8 cellular contexts compared by ENCODE assay signal in the genomic region with DNA sequence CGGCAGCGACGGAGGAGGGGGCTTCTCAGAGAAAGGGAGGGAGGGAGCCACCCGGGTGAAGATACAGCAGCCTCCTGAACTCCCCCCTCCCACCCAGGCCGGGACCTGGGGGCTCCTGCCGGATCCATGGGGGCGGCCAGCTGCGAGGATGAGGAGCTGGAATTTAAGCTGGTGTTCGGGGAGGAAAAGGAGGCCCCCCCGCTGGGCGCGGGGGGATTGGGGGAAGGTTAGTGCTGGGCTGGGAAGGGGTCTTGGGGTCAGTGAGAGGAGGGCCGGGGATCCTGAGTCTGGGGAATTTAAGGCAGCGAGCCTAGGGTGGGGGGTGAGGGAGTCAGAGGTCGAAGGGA. TPM values are rescaled to one million over a fixed set of nuclear protein-coding genes. Genes with fewer than 3 reads are reported as not detected.
A peak's percentile ranks its signal among the peaks of the same experiment; 100 is the strongest.
DNase-seq lines count a peak whose midpoint lies in the region; ATAC-seq and TF ChIP-seq lines count a peak whose summit lies in the region.

No MANE protein-coding gene starts in this region.

- H3K4me3 ChIP-seq in iPS DF 6.9 (ENCODE audit: low read length) (peak overlapping the region; percentile 50; the same call in 1 of the 2 replicates), smooth muscle cell (peak overlapping the region; percentile 99)

- H3K18ac ChIP-seq in H9 (ENCODE audit: insufficient read length, low read depth, low read length) = peak overlapping the region; percentile 12

- no peak overlapping the region for H3K14ac ChIP-seq in H9 (ENCODE audit: insufficient read depth, low read length)

- no peak overlapping the region for H2BK120ac ChIP-seq in H9 (ENCODE audit: low read depth, low read length, poor library complexity, severe bottlenecking)

- POLR2A ChIA-PET in WTC11 (lab: Charles Lee) = interaction anchor here (0.6 to 1.4 kb wide), 6 partner anchors 9 to 97 kb away, joined by 3 to 8 read pairs (median 6); a partner anchor contains a TSS

- peaks cover 11% of the 10 kb centered on the region for H3F3A ChIP-seq in smooth muscle cell (ENCODE audit: low read depth)

- H3K27ac ChIP-seq in H9 (ENCODE audit: insufficient read length, low read depth, low read length) = no peak overlapping the region
- no peak overlapping the region for H3K27ac ChIP-seq in iPS DF 6.9 (ENCODE audit: low read length)
- peak overlapping the region; percentile 97 for H3K27ac ChIP-seq in smooth muscle cell (ENCODE audit: low read depth)

- H3K9me3 Mint-ChIP-seq in H9 (no peaks in the 10 kb centered on the region), WTC11 (no peaks in the 10 kb centered on the region)

- no peak overlapping the region for H2BK5ac ChIP-seq in H9 (ENCODE audit: insufficient read length, low read length)

- H3K4me2 ChIP-seq in H9 (ENCODE audit: insufficient read depth, insufficient read length, low read length) = peak overlapping the region; percentile 69
- H3K4me2 ChIP-seq in smooth muscle cell = peak overlapping the region; percentile 100

- peaks cover 19% of the 10 kb centered on the region for H3K23me2 ChIP-seq in H9 (ENCODE audit: insufficient read length, low read depth, low read length, poor library complexity, severe bottlenecking)

- H4K91ac ChIP-seq in H9 (ENCODE audit: insufficient read length, low read depth, low read length) = no peak overlapping the region

- H3K56ac ChIP-seq in H9 (ENCODE audit: insufficient read length, low read depth, low read length) = no peak overlapping the region

- H3K79me2 ChIP-seq in H9 (ENCODE audit: insufficient read depth, low read length) (no peaks in the 10 kb centered on the region), smooth muscle cell (ENCODE audit: low read depth) (peaks cover 4% of the 10 kb centered on the region)

- no peak overlapping the region for H2BK12ac ChIP-seq in H9 (ENCODE audit: insufficient read length, low read depth, low read length)

- peak; percentile 0; the same call in 1 of the 2 replicates for ATAC-seq in WTC11
- ATAC-seq in GM21515 (IDR thresholded peaks at IDR 0.05; ENCODE audit: unreplicated experiment) = no peak
- ATAC-seq in GM21526 (IDR thresholded peaks at IDR 0.05; ENCODE audit: low FRiP score, unreplicated experiment) = no peak

- H3K36me3 ChIP-seq in iPS DF 6.9 (ENCODE audit: control insufficient read depth, insufficient read depth, low read length) (0 out of 2 replicates have a peak, but pooled peaks cover 2% of the 10 kb centered on the region), smooth muscle cell (ENCODE audit: low read depth) (no peaks in the 10 kb centered on the region)

- no peak for TF ChIP-seq CTCF in H9 (conservative IDR thresholded peaks at IDR 0.05)
- TF ChIP-seq CTCF in WTC11 (IDR thresholded peaks at IDR 0.05) = no peak
- TF ChIP-seq CTCF in smooth muscle cell (IDR thresholded peaks at IDR 0.05; ENCODE audit: borderline replicate concordance, insufficient read depth, poor library complexity, severe bottlenecking) = no peak

- H4K20me1 ChIP-seq in H9 (ENCODE audit: control insufficient read depth, insufficient read depth, insufficient read length) (no peaks in the 10 kb centered on the region), smooth muscle cell (ENCODE audit: low read depth) (peaks cover 29% of the 10 kb centered on the region)

- no peak overlapping the region for H4K5ac ChIP-seq in H9 (ENCODE audit: insufficient read length, low read depth, low read length)

- H3K9ac ChIP-seq in H9 (ENCODE audit: extremely low read depth, insufficient read length, low read length) (no peak overlapping the region), smooth muscle cell (ENCODE audit: low read depth) (peak overlapping the region; percentile 100)

- H3K79me1 ChIP-seq in H9 (ENCODE audit: insufficient read depth, low read depth, low read length, poor library complexity, severe bottlenecking) = no peaks in the 10 kb centered on the region

- H3K23ac ChIP-seq in H9 (ENCODE audit: insufficient read length, low read depth, low read length) = no peak overlapping the region

- no peak overlapping the region for H2BK15ac ChIP-seq in H9 (ENCODE audit: low read depth, low read length)

- peaks cover 16 to 17% of the 10 kb centered on the region in 2 experiments for H3K4me1 Mint-ChIP-seq in H9
- peaks cover 15% of the 10 kb centered on the region for H3K4me1 Mint-ChIP-seq in WTC11

- H3T11ph ChIP-seq in H9 (ENCODE audit: low read length) = no peak overlapping the region

- H3K27me3 ChIP-seq in H9 (ENCODE audit: insufficient read depth, low read length) (no peaks in the 10 kb centered on the region), iPS DF 6.9 (ENCODE audit: control insufficient read depth, insufficient read depth, low read length) (no peaks in the 10 kb centered on the region), smooth muscle cell (ENCODE audit: low read depth) (no peaks in the 10 kb centered on the region)

- DNase-seq in H9 = peak; percentile 57
- DNase-seq in WTC11 (ENCODE audit: low spot score) = no peak
- DNase-seq in iPS DF 6.9 (ENCODE audit: low read depth, low spot score) = no peak
- peak; percentile 69 for DNase-seq in smooth muscle cell (lab: John Stamatoyannopoulos, UW; ENCODE audit: unreplicated experiment)
- no peak for DNase-seq in NCI-H1092 treated with DMSO at 0.1 percent for 48 hours (lab: John Stamatoyannopoulos, UW)
- no peak for DNase-seq in activated CD4-positive, alpha-beta T cell treated with anti-CD3 and anti-CD28 coated beads, Interleukin-2, amount 50 U/mL, for 48 hours

- peak overlapping the region; percentile 57 to 94 (median 80); a peak in 3 of 7 replicates for H3K27ac Mint-ChIP-seq in H9
- no peak overlapping the region; the same call in 1 of the 2 replicates for H3K27ac Mint-ChIP-seq in WTC11

- no CpG with 5 or more reads among the region's 15 CpGs for WGBS in H9 (ENCODE audit: extremely low coverage, insufficient read length, low lambda C conversion rate)
- WGBS in iPS DF 6.9 (ENCODE audit: insufficient coverage, insufficient read length) = no CpG with 5 or more reads among the region's 15 CpGs
- 4% methylated on average over 8 of the region's 15 CpGs for WGBS in smooth muscle cell (ENCODE audit: low lambda C conversion rate)

- H3K9me3 ChIP-seq in H9 (ENCODE audit: control insufficient read depth, low read depth, low read length) (no peaks in the 10 kb centered on the region), iPS DF 6.9 (ENCODE audit: control insufficient read depth, insufficient read depth, low read length) (no peaks in the 10 kb centered on the region), smooth muscle cell (replicated peaks; ENCODE audit: low read depth) (no peaks in the 10 kb centered on the region)

- H3K36me3 Mint-ChIP-seq in H9 (ENCODE audit: insufficient read depth in 1 of 3, low read depth in 3 of 3) = peaks cover 0 to 20% (median 11%) of the 10 kb centered on the region in 3 experiments; a peak in 6 of 7 replicates
- H3K36me3 Mint-ChIP-seq in WTC11 = no peaks in the 10 kb centered on the region

- H4K8ac ChIP-seq in H9 (replicated peaks; ENCODE audit: insufficient read length, low read depth, low read length) = no peak overlapping the region

- no peak overlapping the region for H2BK20ac ChIP-seq in H9 (ENCODE audit: low read depth, low read length, poor library complexity, severe bottlenecking)

- H3K4me1 ChIP-seq in H9 (ENCODE audit: insufficient read depth, low read length) (no peaks in the 10 kb centered on the region; the same call in 1 of the 2 replicates), iPS DF 6.9 (ENCODE audit: control insufficient read depth, insufficient read depth, low read length) (peaks cover 2% of the 10 kb centered on the region; the same call in 1 of the 2 replicates), smooth muscle cell (ENCODE audit: low read depth) (peaks cover 18% of the 10 kb centered on the region)

- CTCF ChIA-PET in WTC11 (lab: Charles Lee) = interaction anchor here (0.9 to 2.2 kb wide), 9 partner anchors 9 to 253 kb away, joined by 3 to 24 read pairs (median 3); a partner anchor contains a TSS

- H3K4me3 Mint-ChIP-seq in H9 = peak overlapping the region; percentile 77 to 93
- peak overlapping the region; percentile 90 for H3K4me3 Mint-ChIP-seq in WTC11

- H3K27me3 Mint-ChIP-seq in H9 (ENCODE audit: low read depth) (peaks cover 16% of the 10 kb centered on the region), WTC11 (ENCODE audit: low read depth) (peaks cover 5% of the 10 kb centered on the region)

- H2AK5ac ChIP-seq in H9 (ENCODE audit: insufficient read length, low read length) = no peak overlapping the region

- H2AFZ ChIP-seq in H9 (ENCODE audit: low read length) (no peak overlapping the region), smooth muscle cell (ENCODE audit: low read depth) (peak overlapping the region; percentile 86)

- H3K4ac ChIP-seq in H9 (ENCODE audit: low read depth, low read length) = no peak overlapping the region

TF ChIP-seq in WTC11, 78 proteins besides CTCF, POLR2A, EP300 and RAD21 (continues in another document):
- TF ChIP-seq CREB1 (CRISPR knock-in tag; IDR thresholded peaks at IDR 0.05) = no peak
- no peak for TF ChIP-seq PRRX2 (CRISPR knock-in tag; IDR thresholded peaks at IDR 0.05)
- no peak for TF ChIP-seq ZNF317 (CRISPR knock-in tag; IDR thresholded peaks at IDR 0.05; ENCODE audit: borderline replicate concordance, low read depth)

RNA-seq across cellular contexts. Expression of a gene that starts 0.2 kb away (rescaled TPM):
- total RNA-seq in H9 (2021) (43.0 and 46.4 TPM in 2 replicates), WTC11 (2021) (60.7 to 101 TPM (median 95.9 TPM) in 3 replicates), smooth muscle cell (40.1 and 44.6 TPM in 2 replicates)
- polyA plus RNA-seq in smooth muscle cell = 84.7 and 93.3 TPM in 2 replicates

RNA-seq across cellular contexts. Expression of a gene that starts 28.4 kb away (rescaled TPM):
- total RNA-seq in H9 (2021) (0.35 TPM in 1 of 2 replicates, not detected in the other), WTC11 (2021) (0.37 to 1.2 TPM (median 0.83 TPM) in 3 replicates), smooth muscle cell (1.3 and 1.6 TPM in 2 replicates)
- 1.2 TPM in 1 of 2 replicates, not detected in the other for polyA plus RNA-seq in smooth muscle cell

RNA-seq across cellular contexts. Expression of a gene that starts 30.6 kb away (rescaled TPM):
- total RNA-seq in H9 (2021) (18.1 and 18.7 TPM in 2 replicates), WTC11 (2021) (16.6 to 18.3 TPM (median 17.9 TPM) in 3 replicates), smooth muscle cell (38.0 and 41.1 TPM in 2 replicates)
- 29.5 and 30.3 TPM in 2 replicates for polyA plus RNA-seq in smooth muscle cell

RNA-seq across cellular contexts. Expression of a gene that starts 33.3 kb away (rescaled TPM):
- total RNA-seq in H9 (2021) = 0.09 and 0.53 TPM in 2 replicates
- 0.96 to 2.4 TPM (median 1.1 TPM) in 3 replicates for total RNA-seq in WTC11 (2021)
- 0.13 and 0.45 TPM in 2 replicates for total RNA-seq in smooth muscle cell
- polyA plus RNA-seq in smooth muscle cell = 0.66 TPM in 1 of 2 replicates, not detected in the other

RNA-seq across cellular contexts. Expression of a gene that starts 56.9 kb away (rescaled TPM):
- total RNA-seq in H9 (2021) = 8.9 and 9.2 TPM in 2 replicates
- total RNA-seq in WTC11 (2021) = 6.9 to 9.4 TPM (median 7.6 TPM) in 3 replicates
- total RNA-seq in smooth muscle cell = 2.7 and 2.8 TPM in 2 replicates
- polyA plus RNA-seq in smooth muscle cell = 1.6 and 3.2 TPM in 2 replicates

Comparison
In these comparisons a context has a peak if more than half of its experiments do, and no peak if none do; other contexts are left out.
1. DNase-seq: peak in H9 (single experiment) and smooth muscle cell (single experiment); none in WTC11 (single experiment), iPS DF 6.9 (single experiment), NCI-H1092 treated with DMSO at 0.1 percent for 48 hours (single experiment) and activated CD4-positive, alpha-beta T cell treated with anti-CD3 and anti-CD28 coated beads, Interleukin-2, amount 50 U/mL, for 48 hours (0 of 2).